Comparison of ENCODE assay signal across 11 cellular contexts in genomic region chr3:16350041-16350952, GRCh38.
DNase-seq lines count a peak whose midpoint lies in the region; ATAC-seq, FAIRE-seq and TF ChIP-seq lines count a peak whose summit lies in the region.
"Had no signal": no experiment of that assay in that cellular context is flagged by ENCODE, and none has a peak within 500 bp of the region (broad histone marks: within the 10 kb centered on the region; RNA-seq: fewer than 3 reads in every experiment).

No MANE protein-coding gene starts in this region.

- FAIRE-seq in GM12892 (lab: Jason Lieb, UNC), result peak; percentile 70

- H3K27ac Mint-ChIP-seq in activated naive CD8-positive, alpha-beta T cell, result peak overlapping the region; percentile 78

- no peak for TF ChIP-seq CTCF in AG09309 (IDR thresholded peaks at IDR 0.05; ENCODE audit: control insufficient read depth, insufficient read depth, low read depth, low read length, missing control alignments)

- H3K4me1 Mint-ChIP-seq in activated naive CD8-positive, alpha-beta T cell (ENCODE audit: low read depth), result peaks cover 71% of the 10 kb centered on the region

- H3K9me3 Mint-ChIP-seq in activated naive CD8-positive, alpha-beta T cell (ENCODE audit: low read depth), result no peaks in the 10 kb centered on the region

- DNase-seq in AG09309 (ENCODE audit: low read depth) (peak; percentile 56), GM12892 (ENCODE audit: insufficient read length) (no peak), foreskin melanocyte (peak; percentile 18), SKM-1 (lab: John Stamatoyannopoulos, UW; ENCODE audit: unreplicated experiment) (no peak), GOT3 (lab: John Stamatoyannopoulos, UW) (no peak)
- DNase-seq: amygdala, heart right ventricle, stomach had no signal

- peaks cover 33% of the 10 kb centered on the region for H3K36me3 Mint-ChIP-seq in activated naive CD8-positive, alpha-beta T cell

- no peak for ATAC-seq in HG02973 (IDR thresholded peaks at IDR 0.05; ENCODE audit: unreplicated experiment)
- ATAC-seq in GM21723 (IDR thresholded peaks at IDR 0.05; ENCODE audit: unreplicated experiment), result no peak

- no peak for TF ChIP-seq POLR2A in GM12892 (IDR thresholded peaks at IDR 0.05; ENCODE audit: low read depth, low read length)

- no peaks in the 10 kb centered on the region for H3K27me3 Mint-ChIP-seq in activated naive CD8-positive, alpha-beta T cell

- no peak overlapping the region for H3K4me3 Mint-ChIP-seq in activated naive CD8-positive, alpha-beta T cell

- H3K4me3 ChIP-seq in AG09309 (ENCODE audit: control insufficient read depth, low read depth, low read length), result no peak overlapping the region
- H3K4me3 ChIP-seq: heart right ventricle, stomach had no signal

Comparison
In these comparisons a context has a peak if more than half of its experiments do, and no peak if none do; other contexts are left out.
1. DNase-seq: peak in AG09309 (single experiment) and foreskin melanocyte (single experiment); none in GM12892 (single experiment), SKM-1 (single experiment) and GOT3 (single experiment).